13 cellular contexts compared by ENCODE assay signal in genomic region chr2:181371782-181372292, GRCh38.
DNase-seq lines count a peak whose midpoint lies in the region; ATAC-seq, FAIRE-seq and TF ChIP-seq lines count a peak whose summit lies in the region.
"Had no signal": no experiment of that assay in that cellular context is flagged by ENCODE, and none has a peak within 500 bp of the region (broad histone marks: within the 10 kb centered on the region; RNA-seq: fewer than 3 reads in every experiment).

No MANE protein-coding gene starts in this region.

- FAIRE-seq in HTR-8/SVneo (lab: Jason Lieb, UNC) = no peak
- FAIRE-seq: A204.1, pancreas had no signal

- no peak for TF ChIP-seq CTCF in nephron progenitor cell (IDR thresholded peaks at IDR 0.05)

- DNase-seq in DMS153 (lab: John Stamatoyannopoulos, UW) (peak; percentile 20), DMS153 treated with DMSO at 0.1 percent for 48 hours (lab: John Stamatoyannopoulos, UW; ENCODE audit: unreplicated experiment) (no peak), HTR-8/SVneo (ENCODE audit: insufficient read length, low spot score) (peak; percentile 3), nephron progenitor cell (no peak), ACHN (no peak)
- no peak for DNase-seq in central memory CD8-positive, alpha-beta T cell (ENCODE audit: low spot score in 2 of 2)
- DNase-seq: activated CD4-positive, alpha-beta T cell treated with anti-CD3 and anti-CD28 coated beads for 36 hours; GOT3; hypothalamus; pancreas had no signal

- ATAC-seq in central memory CD8-positive, alpha-beta T cell (replicated peaks; ENCODE audit: extremely low read depth, poor library complexity, severe bottlenecking) = peak; percentile 32
- ATAC-seq in HG02852 (IDR thresholded peaks at IDR 0.05; ENCODE audit: unreplicated experiment) (no peak), HG02938 (IDR thresholded peaks at IDR 0.05; ENCODE audit: unreplicated experiment) (no peak)
- ATAC-seq: activated CD4-positive, alpha-beta T cell treated with anti-CD3 and anti-CD28 coated beads for 36 hours; pancreas had no signal

- peak overlapping the region; percentile 10 for H3K4me3 Mint-ChIP-seq in central memory CD8-positive, alpha-beta T cell
- H3K4me3 Mint-ChIP-seq in nephron progenitor cell = no peak overlapping the region
- H3K4me3 Mint-ChIP-seq: activated CD4-positive, alpha-beta T cell treated with anti-CD3 and anti-CD28 coated beads for 36 hours had no signal

- no peaks in the 10 kb centered on the region for H3K27me3 Mint-ChIP-seq in central memory CD8-positive, alpha-beta T cell
- H3K27me3 Mint-ChIP-seq in nephron progenitor cell (ENCODE audit: low read depth, poor library complexity) = no peaks in the 10 kb centered on the region
- H3K27me3 Mint-ChIP-seq: activated CD4-positive, alpha-beta T cell treated with anti-CD3 and anti-CD28 coated beads for 36 hours had no signal

- in situ Hi-C loops in ACHN (cut with HindIII; ENCODE audit: low pct_ligation_motif_present, low pct_unique_long_range_greater_than_20kb, low sequenced_read_pairs) = no loop called here

- H3K27ac Mint-ChIP-seq in central memory CD8-positive, alpha-beta T cell (ENCODE audit: low read depth) = peak overlapping the region; percentile 85
- H3K27ac Mint-ChIP-seq in nephron progenitor cell = peak overlapping the region; percentile 15
- H3K27ac Mint-ChIP-seq: activated CD4-positive, alpha-beta T cell treated with anti-CD3 and anti-CD28 coated beads for 36 hours had no signal

- H3K4me1 Mint-ChIP-seq in central memory CD8-positive, alpha-beta T cell = peaks cover 25% of the 10 kb centered on the region
- H3K4me1 Mint-ChIP-seq in nephron progenitor cell = peaks cover 55% of the 10 kb centered on the region

- H3K9me3 Mint-ChIP-seq in central memory CD8-positive, alpha-beta T cell = no peaks in the 10 kb centered on the region
- no peaks in the 10 kb centered on the region for H3K9me3 Mint-ChIP-seq in nephron progenitor cell

- no peaks in the 10 kb centered on the region for H3K36me3 Mint-ChIP-seq in central memory CD8-positive, alpha-beta T cell (ENCODE audit: insufficient read depth)
- no peaks in the 10 kb centered on the region for H3K36me3 Mint-ChIP-seq in nephron progenitor cell (ENCODE audit: low read depth)

Comparison
In these comparisons a context has a peak if more than half of its experiments do, and no peak if none do; other contexts are left out.
1. DNase-seq: peak in DMS153 (single experiment) and HTR-8/SVneo (single experiment); none in DMS153 treated with DMSO at 0.1 percent for 48 hours (single experiment), central memory CD8-positive, alpha-beta T cell (0 of 2), nephron progenitor cell (single experiment) and ACHN (single experiment).